18 cellular contexts compared by ENCODE assay signal in the genomic region with DNA sequence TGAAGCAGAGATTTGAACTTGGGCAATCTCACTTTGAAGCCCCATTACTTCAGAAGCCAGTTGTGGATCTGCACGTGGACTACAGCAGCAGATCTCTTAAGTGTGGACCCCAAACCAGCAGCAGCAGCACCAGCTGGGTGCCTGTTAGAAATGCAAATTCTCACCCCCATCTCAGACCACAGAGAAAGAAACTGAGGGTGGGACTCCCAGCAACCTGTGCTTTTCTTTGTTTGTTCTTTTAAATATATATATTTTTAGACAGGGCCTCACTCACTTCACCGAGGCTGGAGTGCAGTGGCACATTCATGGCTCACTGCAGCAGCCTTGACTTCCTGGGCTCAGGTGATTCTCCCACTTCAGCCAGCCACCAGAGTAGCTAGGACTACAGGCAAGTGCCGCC.
"Had no signal": no experiment of that assay in that cellular context is flagged by ENCODE, and none has a peak within 500 bp of the region (broad histone marks: within the 10 kb centered on the region; RNA-seq: fewer than 3 reads in every experiment).

No MANE protein-coding gene starts in this region.

- H3K27ac ChIP-seq: esophagus squamous epithelium, neutrophil, right atrium auricular region, tibial artery, vagina had no signal

- H3K9me3 Mint-ChIP-seq: activated CD8-positive, alpha-beta T cell treated with anti-CD3 and anti-CD28 coated beads for 36 hours; activated naive CD8-positive, alpha-beta T cell treated with anti-CD3 and anti-CD28 coated beads, Interleukin-2, amount 10 ng/mL, durations not matched to agents 7 days and 5 days; activated T-cell treated with anti-CD3 and anti-CD28 coated beads, Interleukin-2, amount 50 U/mL, for 72 hours; immature natural killer cell; naive thymus-derived CD4-positive, alpha-beta T cell; stimulated activated memory B cell treated with anti-CD40 and anti-IgM and Interleukin-4, amounts not matched to agents 10 μg/mL and 1 μg/mL and 100 μg/mL, for 72 hours had no signal

- H3K27me3 ChIP-seq: esophagus squamous epithelium, neutrophil, right atrium auricular region, tibial artery, vagina had no signal

- H3K4me3 ChIP-seq: esophagus squamous epithelium, right atrium auricular region, tibial artery, vagina had no signal

- H3K27me3 Mint-ChIP-seq: activated CD8-positive, alpha-beta T cell treated with anti-CD3 and anti-CD28 coated beads for 36 hours; activated naive CD8-positive, alpha-beta T cell treated with anti-CD3 and anti-CD28 coated beads, Interleukin-2, amount 10 ng/mL, durations not matched to agents 7 days and 5 days; naive thymus-derived CD4-positive, alpha-beta T cell; stimulated activated memory B cell treated with anti-CD40 and anti-IgM and Interleukin-4, amounts not matched to agents 10 μg/mL and 1 μg/mL and 100 μg/mL, for 72 hours had no signal

- H3K27ac Mint-ChIP-seq: activated CD8-positive, alpha-beta T cell treated with anti-CD3 and anti-CD28 coated beads for 36 hours; activated naive CD8-positive, alpha-beta T cell treated with anti-CD3 and anti-CD28 coated beads, Interleukin-2, amount 10 ng/mL, durations not matched to agents 7 days and 5 days; stimulated activated memory B cell treated with anti-CD40 and anti-IgM and Interleukin-4, amounts not matched to agents 10 μg/mL and 1 μg/mL and 100 μg/mL, for 72 hours had no signal

- H3K4me1 Mint-ChIP-seq: stimulated activated memory B cell treated with anti-CD40 and anti-IgM and Interleukin-4, amounts not matched to agents 10 μg/mL and 1 μg/mL and 100 μg/mL, for 72 hours had no signal

- H3K9me3 ChIP-seq: esophagus squamous epithelium, neutrophil, right atrium auricular region, tibial artery, vagina had no signal

- ATAC-seq: activated CD8-positive, alpha-beta T cell treated with anti-CD3 and anti-CD28 coated beads for 36 hours; activated T-cell treated with anti-CD3 and anti-CD28 coated beads, Interleukin-2, amount 50 U/mL, for 72 hours; left lobe of liver; naive thymus-derived CD4-positive, alpha-beta T cell; stimulated activated memory B cell treated with anti-CD40 and anti-IgM and Interleukin-4, amounts not matched to agents 10 μg/mL and 1 μg/mL and 100 μg/mL, for 72 hours had no signal

- H3K4me1 ChIP-seq: esophagus squamous epithelium, right atrium auricular region, tibial artery, vagina had no signal

- H3K4me3 Mint-ChIP-seq: activated CD8-positive, alpha-beta T cell treated with anti-CD3 and anti-CD28 coated beads for 36 hours; activated naive CD8-positive, alpha-beta T cell treated with anti-CD3 and anti-CD28 coated beads, Interleukin-2, amount 10 ng/mL, durations not matched to agents 7 days and 5 days; activated T-cell treated with anti-CD3 and anti-CD28 coated beads, Interleukin-2, amount 50 U/mL, for 72 hours; immature natural killer cell; naive thymus-derived CD4-positive, alpha-beta T cell; stimulated activated memory B cell treated with anti-CD40 and anti-IgM and Interleukin-4, amounts not matched to agents 10 μg/mL and 1 μg/mL and 100 μg/mL, for 72 hours had no signal

- DNase-seq: activated CD8-positive, alpha-beta memory T cell treated with anti-CD3 and anti-CD28 coated beads, Interleukin-2, amount 50 U/mL, for 4 hours; activated CD8-positive, alpha-beta T cell treated with anti-CD3 and anti-CD28 coated beads for 36 hours; activated naive CD8-positive, alpha-beta T cell treated with anti-CD3 and anti-CD28 coated beads, Interleukin-2, amount 10 ng/mL, durations not matched to agents 7 days and 5 days; activated T-cell treated with anti-CD3 and anti-CD28 coated beads, Interleukin-2, amount 50 U/mL, for 72 hours; aorta; esophagus squamous epithelium; foreskin fibroblast; immature natural killer cell; mammary epithelial cell; naive thymus-derived CD4-positive, alpha-beta T cell; posterior cingulate gyrus; small intestine; tibial artery had no signal
